In genomic region chr3:39065197-39065596, GRCh38 we compare ENCODE assay signal across 9 cellular contexts. TPM values are rescaled to one million over a fixed set of nuclear protein-coding genes. Genes with fewer than 3 reads are reported as not detected.
DNase-seq lines count a peak whose midpoint lies in the region; ATAC-seq and TF ChIP-seq lines count a peak whose summit lies in the region.
"Had no signal": no experiment of that assay in that cellular context is flagged by ENCODE, and none has a peak within 500 bp of the region (broad histone marks: within the 10 kb centered on the region; RNA-seq: fewer than 3 reads in every experiment).

No MANE protein-coding gene starts in this region.

- H3K4me1 Mint-ChIP-seq in activated CD4-positive, alpha-beta T cell treated with anti-CD3 and anti-CD28 coated beads for 36 hours: peaks cover 28% of the 10 kb centered on the region
- peaks cover 23 to 29% (median 29%) of the 10 kb centered on the region in 3 donors for H3K4me1 Mint-ChIP-seq in T-cell

- no peak overlapping the region for H3K27ac ChIP-seq in effector memory CD4-positive, alpha-beta T cell (ENCODE audit: insufficient read depth, low read length, poor library complexity, severe bottlenecking)

- intact Hi-C loops in activated CD4-positive, alpha-beta T cell treated with anti-CD3 and anti-CD28 coated beads for 36 hours (cut with DNase I, micrococcal nuclease): no loop called here

- peak; percentile 97 for ATAC-seq in activated CD4-positive, alpha-beta T cell treated with anti-CD3 and anti-CD28 coated beads for 36 hours
- ATAC-seq in GM21390 (IDR thresholded peaks at IDR 0.05; ENCODE audit: unreplicated experiment) (peak; percentile 99), HG03521 (IDR thresholded peaks at IDR 0.05; ENCODE audit: unreplicated experiment) (peak; percentile 92), T-cell (replicated peaks in 1 of 4) (peak; percentile 45 to 86 (median 64))

- no peak overlapping the region for H3K4me3 Mint-ChIP-seq in activated CD4-positive, alpha-beta T cell treated with anti-CD3 and anti-CD28 coated beads for 36 hours
- no peak overlapping the region for H3K4me3 Mint-ChIP-seq in T-cell
- H3K4me3 Mint-ChIP-seq: dendritic cell treated with granulocyte-macrophage colony-stimulating factor and Interleukin-4, amounts not matched to agents 40 ng/mL and 50 ng/mL, for 4 days had no signal

- H3K27me3 ChIP-seq in effector memory CD4-positive, alpha-beta T cell (replicated peaks; ENCODE audit: control insufficient read depth, insufficient read depth, low read length, poor library complexity, severe bottlenecking): no peaks in the 10 kb centered on the region

- POLR2A ChIA-PET in activated CD4-positive, alpha-beta T cell treated with anti-CD3 and anti-CD28 coated beads for 36 hours (lab: Charles Lee): no interaction called here
- POLR2A ChIA-PET in T-cell (lab: Charles Lee): interaction anchor here in 1 of 2 donors (0.6 kb wide), 1 partner anchor 44 kb away, joined by 3 read pairs; no protein-coding TSS in a partner anchor

- H3K27me3 Mint-ChIP-seq in activated CD4-positive, alpha-beta T cell treated with anti-CD3 and anti-CD28 coated beads for 36 hours: no peaks in the 10 kb centered on the region
- no peaks in the 10 kb centered on the region for H3K27me3 Mint-ChIP-seq in T-cell
- H3K27me3 Mint-ChIP-seq: dendritic cell treated with granulocyte-macrophage colony-stimulating factor and Interleukin-4, amounts not matched to agents 40 ng/mL and 50 ng/mL, for 4 days had no signal

- CTCF ChIA-PET in activated CD4-positive, alpha-beta T cell treated with anti-CD3 and anti-CD28 coated beads for 36 hours (lab: Charles Lee): interaction anchor here (0.9 to 1.7 kb wide), 2 partner anchors 9 to 110 kb away, joined by 5 to 6 read pairs; no protein-coding TSS in a partner anchor
- CTCF ChIA-PET in T-cell (lab: Charles Lee): interaction anchor here in 1 of 2 donors (0.9 kb wide), 2 partner anchors 14 to 569 kb away, joined by 3 read pairs; partner anchors contain the start of gene EXOG

- no peaks in the 10 kb centered on the region for H3K9me3 ChIP-seq in effector memory CD4-positive, alpha-beta T cell (ENCODE audit: control insufficient read depth, low read length)

- peak; percentile 55 for DNase-seq in activated CD4-positive, alpha-beta T cell treated with anti-CD3 and anti-CD28 coated beads for 36 hours
- DNase-seq in activated CD4-positive, alpha-beta T cell treated with anti-CD3 and anti-CD28 coated beads for 1 hour: no peak
- DNase-seq in T-cell (peak in 15 of 34 experiments; percentile 2 to 40 (median 9)), foreskin fibroblast (peak; percentile 14 to 48)
- peak; percentile 5 to 6 for DNase-seq in stimulated activated CD4-positive, alpha-beta T cell treated with anti-CD3 and anti-CD28 coated beads, Interleukin-4, amount 100 ng/mL, for 4 hours
- DNase-seq in effector memory CD4-positive, alpha-beta T cell: no peak

- H3K9me3 Mint-ChIP-seq in activated CD4-positive, alpha-beta T cell treated with anti-CD3 and anti-CD28 coated beads for 36 hours (ENCODE audit: low read depth): no peaks in the 10 kb centered on the region
- no peaks in the 10 kb centered on the region for H3K9me3 Mint-ChIP-seq in T-cell
- H3K9me3 Mint-ChIP-seq: dendritic cell treated with granulocyte-macrophage colony-stimulating factor and Interleukin-4, amounts not matched to agents 40 ng/mL and 50 ng/mL, for 4 days had no signal

- TF ChIP-seq CTCF in foreskin fibroblast (IDR thresholded peaks at IDR 0.05; ENCODE audit: low read depth, low read length): peak; percentile 57

- H3K36me3 Mint-ChIP-seq in activated CD4-positive, alpha-beta T cell treated with anti-CD3 and anti-CD28 coated beads for 36 hours (ENCODE audit: low read depth): peaks cover 13% of the 10 kb centered on the region
- peaks cover 51% of the 10 kb centered on the region for H3K36me3 Mint-ChIP-seq in T-cell

- no peak overlapping the region for H3K4me3 ChIP-seq in foreskin fibroblast (ENCODE audit: low read depth in 1 of 2, low read length in 2 of 2)
- H3K4me3 ChIP-seq in effector memory CD4-positive, alpha-beta T cell (ENCODE audit: insufficient read depth, low read depth, low read length, poor library complexity, severe bottlenecking): no peak overlapping the region

- H3K4me1 ChIP-seq in effector memory CD4-positive, alpha-beta T cell (ENCODE audit: control insufficient read depth, insufficient read depth, low read length, poor library complexity, severe bottlenecking): no peaks in the 10 kb centered on the region

- H3K27ac Mint-ChIP-seq in activated CD4-positive, alpha-beta T cell treated with anti-CD3 and anti-CD28 coated beads for 36 hours: peak overlapping the region; percentile 27
- H3K27ac Mint-ChIP-seq in T-cell: no peak overlapping the region
- H3K27ac Mint-ChIP-seq: dendritic cell treated with granulocyte-macrophage colony-stimulating factor and Interleukin-4, amounts not matched to agents 40 ng/mL and 50 ng/mL, for 4 days had no signal

- H3K36me3 ChIP-seq in effector memory CD4-positive, alpha-beta T cell (ENCODE audit: control insufficient read depth, insufficient read depth, low read length): peaks cover 39% of the 10 kb centered on the region

RNA-seq across cellular contexts. Expression of gene WDR48, which starts 13.4 kb away (rescaled TPM):
- total RNA-seq in activated CD4-positive, alpha-beta T cell treated with anti-CD3 and anti-CD28 coated beads for 36 hours: 10 to 100 TPM; 33.3 to 36.5 TPM
- 10 to 100 TPM; 54.2 to 90.3 (median 59.9) TPM for total RNA-seq in T-cell

RNA-seq across cellular contexts. Expression of gene SCN11A, which starts 13.5 kb away (rescaled TPM):
- under 1 TPM; 0.07 to 0.09 TPM for total RNA-seq in activated CD4-positive, alpha-beta T cell treated with anti-CD3 and anti-CD28 coated beads for 36 hours
- total RNA-seq in T-cell: under 1 TPM; 0.07 to 0.23 (median 0.12) TPM

RNA-seq across cellular contexts. Expression of gene GORASP1, which starts 42.2 kb away (rescaled TPM):
- 10 to 100 TPM; 23.0 to 23.8 TPM for total RNA-seq in activated CD4-positive, alpha-beta T cell treated with anti-CD3 and anti-CD28 coated beads for 36 hours
- total RNA-seq in T-cell: 10 to 100 TPM; 26.7 to 55.5 (median 41.5) TPM

RNA-seq across cellular contexts. Expression of gene TTC21A, which starts 42.3 kb away (rescaled TPM):
- total RNA-seq in activated CD4-positive, alpha-beta T cell treated with anti-CD3 and anti-CD28 coated beads for 36 hours: 1 to 10 TPM; 1.8 to 2.3 TPM
- 10 to 100 TPM in 1 of 5 donors, 1 to 10 TPM in 4; 3.5 to 12.4 (median 5.4) TPM for total RNA-seq in T-cell

Comparison
In these comparisons a context has a peak if more than half of its experiments do, and no peak if none do; other contexts are left out.
1. DNase-seq: peak in activated CD4-positive, alpha-beta T cell treated with anti-CD3 and anti-CD28 coated beads for 36 hours (single experiment), foreskin fibroblast (2 of 2) and stimulated activated CD4-positive, alpha-beta T cell treated with anti-CD3 and anti-CD28 coated beads, Interleukin-4, amount 100 ng/mL, for 4 hours (2 of 2); none in activated CD4-positive, alpha-beta T cell treated with anti-CD3 and anti-CD28 coated beads for 1 hour (single experiment) and effector memory CD4-positive, alpha-beta T cell (0 of 3).
2. Peak in every context shown above with its lines, with median percentiles within 50 percentile points of each other: ATAC-seq.